Comparison of ENCODE assay signal across 1 cellular context in the genomic region with DNA sequence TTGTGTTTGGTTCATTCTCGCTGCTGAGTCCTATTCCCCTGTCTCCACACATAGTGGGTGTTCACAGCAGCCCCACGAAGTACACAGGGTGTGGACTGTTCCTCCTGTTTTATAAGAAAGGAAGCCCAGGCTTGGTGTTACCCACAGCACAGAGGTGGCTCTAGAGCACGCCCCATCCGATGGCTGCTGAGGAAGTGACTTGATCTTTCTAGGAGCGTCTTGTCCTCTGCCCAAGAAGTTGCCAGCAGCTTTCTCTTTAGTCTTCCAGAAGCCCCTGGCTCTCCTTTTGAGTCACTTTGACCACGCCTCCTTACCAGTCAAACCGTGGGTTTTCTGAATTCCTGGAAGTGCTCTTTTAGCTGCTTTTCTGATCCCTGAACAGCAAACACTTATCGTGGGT.
TF ChIP-seq lines count a peak whose summit lies in the region.

No MANE protein-coding gene starts in this region.

TF ChIP-seq in HepG2, 621 proteins besides CTCF, POLR2A, EP300 and RAD21 (continued from another document):
- TF ChIP-seq DNMT1 (CRISPR knock-in tag; IDR thresholded peaks at IDR 0.05) = no peak
- TF ChIP-seq TAF1 (CRISPR knock-in tag; IDR thresholded peaks at IDR 0.05) = no peak
- TF ChIP-seq, protein P1, sequence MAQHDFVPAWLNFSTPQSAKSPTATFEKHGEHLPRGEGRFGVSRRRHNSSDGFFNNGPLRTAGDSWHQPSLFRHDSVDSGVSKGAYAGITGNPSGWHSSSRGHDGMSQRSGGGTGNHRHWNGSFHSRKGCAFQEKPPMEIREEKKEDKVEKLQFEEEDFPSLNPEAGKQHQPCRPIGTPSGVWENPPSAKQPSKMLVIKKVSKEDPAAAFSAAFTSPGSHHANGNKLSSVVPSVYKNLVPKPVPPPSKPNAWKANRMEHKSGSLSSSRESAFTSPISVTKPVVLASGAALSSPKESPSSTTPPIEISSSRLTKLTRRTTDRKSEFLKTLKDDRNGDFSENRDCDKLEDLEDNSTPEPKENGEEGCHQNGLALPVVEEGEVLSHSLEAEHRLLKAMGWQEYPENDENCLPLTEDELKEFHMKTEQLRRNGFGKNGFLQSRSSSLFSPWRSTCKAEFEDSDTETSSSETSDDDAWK (CRISPR knock-in tag; IDR thresholded peaks at IDR 0.05) = no peak
- TF ChIP-seq AGO1 (IDR thresholded peaks at IDR 0.05; ENCODE audit: low read depth, low read length, poor library complexity, severe bottlenecking) = no peak
- TF ChIP-seq, protein P2, sequence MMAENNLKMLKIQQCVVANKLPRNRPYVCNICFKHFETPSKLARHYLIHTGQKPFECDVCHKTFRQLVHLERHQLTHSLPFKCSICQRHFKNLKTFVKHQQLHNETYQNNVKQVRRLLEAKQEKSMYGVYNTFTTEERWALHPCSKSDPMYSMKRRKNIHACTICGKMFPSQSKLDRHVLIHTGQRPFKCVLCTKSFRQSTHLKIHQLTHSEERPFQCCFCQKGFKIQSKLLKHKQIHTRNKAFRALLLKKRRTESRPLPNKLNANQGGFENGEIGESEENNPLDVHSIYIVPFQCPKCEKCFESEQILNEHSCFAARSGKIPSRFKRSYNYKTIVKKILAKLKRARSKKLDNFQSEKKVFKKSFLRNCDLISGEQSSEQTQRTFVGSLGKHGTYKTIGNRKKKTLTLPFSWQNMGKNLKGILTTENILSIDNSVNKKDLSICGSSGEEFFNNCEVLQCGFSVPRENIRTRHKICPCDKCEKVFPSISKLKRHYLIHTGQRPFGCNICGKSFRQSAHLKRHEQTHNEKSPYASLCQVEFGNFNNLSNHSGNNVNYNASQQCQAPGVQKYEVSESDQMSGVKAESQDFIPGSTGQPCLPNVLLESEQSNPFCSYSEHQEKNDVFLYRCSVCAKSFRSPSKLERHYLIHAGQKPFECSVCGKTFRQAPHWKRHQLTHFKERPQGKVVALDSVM (CRISPR knock-in tag; IDR thresholded peaks at IDR 0.05) = no peak
- TF ChIP-seq, protein P3, sequence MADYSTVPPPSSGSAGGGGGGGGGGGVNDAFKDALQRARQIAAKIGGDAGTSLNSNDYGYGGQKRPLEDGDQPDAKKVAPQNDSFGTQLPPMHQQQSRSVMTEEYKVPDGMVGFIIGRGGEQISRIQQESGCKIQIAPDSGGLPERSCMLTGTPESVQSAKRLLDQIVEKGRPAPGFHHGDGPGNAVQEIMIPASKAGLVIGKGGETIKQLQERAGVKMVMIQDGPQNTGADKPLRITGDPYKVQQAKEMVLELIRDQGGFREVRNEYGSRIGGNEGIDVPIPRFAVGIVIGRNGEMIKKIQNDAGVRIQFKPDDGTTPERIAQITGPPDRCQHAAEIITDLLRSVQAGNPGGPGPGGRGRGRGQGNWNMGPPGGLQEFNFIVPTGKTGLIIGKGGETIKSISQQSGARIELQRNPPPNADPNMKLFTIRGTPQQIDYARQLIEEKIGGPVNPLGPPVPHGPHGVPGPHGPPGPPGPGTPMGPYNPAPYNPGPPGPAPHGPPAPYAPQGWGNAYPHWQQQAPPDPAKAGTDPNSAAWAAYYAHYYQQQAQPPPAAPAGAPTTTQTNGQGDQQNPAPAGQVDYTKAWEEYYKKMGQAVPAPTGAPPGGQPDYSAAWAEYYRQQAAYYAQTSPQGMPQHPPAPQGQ (CRISPR knock-in tag; IDR thresholded peaks at IDR 0.05; ENCODE audit: borderline replicate concordance) = no peak
- TF ChIP-seq TEAD2 (CRISPR knock-in tag; IDR thresholded peaks at IDR 0.05) = no peak
- TF ChIP-seq, protein P4, sequence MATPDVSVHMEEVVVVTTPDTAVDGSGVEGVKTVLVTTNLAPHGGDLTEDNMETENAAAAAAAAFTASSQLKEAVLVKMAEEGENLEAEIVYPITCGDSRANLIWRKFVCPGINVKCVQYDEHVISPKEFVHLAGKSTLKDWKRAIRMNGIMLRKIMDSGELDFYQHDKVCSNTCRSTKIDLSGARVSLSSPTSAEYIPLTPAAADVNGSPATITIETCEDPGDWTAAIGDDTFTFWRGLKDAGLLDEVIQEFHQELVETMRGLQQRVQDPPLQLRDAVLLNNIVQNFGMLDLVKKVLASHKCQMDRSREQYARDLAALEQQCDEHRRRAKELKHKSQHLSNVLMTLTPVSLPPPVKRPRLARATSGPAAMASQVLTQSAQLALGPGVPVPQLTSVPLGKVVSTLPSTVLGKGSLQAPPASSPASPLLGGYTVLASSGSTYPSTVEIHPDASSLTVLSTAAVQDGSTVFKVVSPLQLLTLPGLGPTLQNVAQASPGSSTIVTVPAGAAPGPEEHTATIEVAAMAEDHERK (CRISPR knock-in tag; IDR thresholded peaks at IDR 0.05; ENCODE audit: low read depth) = no peak
- TF ChIP-seq, protein P5, sequence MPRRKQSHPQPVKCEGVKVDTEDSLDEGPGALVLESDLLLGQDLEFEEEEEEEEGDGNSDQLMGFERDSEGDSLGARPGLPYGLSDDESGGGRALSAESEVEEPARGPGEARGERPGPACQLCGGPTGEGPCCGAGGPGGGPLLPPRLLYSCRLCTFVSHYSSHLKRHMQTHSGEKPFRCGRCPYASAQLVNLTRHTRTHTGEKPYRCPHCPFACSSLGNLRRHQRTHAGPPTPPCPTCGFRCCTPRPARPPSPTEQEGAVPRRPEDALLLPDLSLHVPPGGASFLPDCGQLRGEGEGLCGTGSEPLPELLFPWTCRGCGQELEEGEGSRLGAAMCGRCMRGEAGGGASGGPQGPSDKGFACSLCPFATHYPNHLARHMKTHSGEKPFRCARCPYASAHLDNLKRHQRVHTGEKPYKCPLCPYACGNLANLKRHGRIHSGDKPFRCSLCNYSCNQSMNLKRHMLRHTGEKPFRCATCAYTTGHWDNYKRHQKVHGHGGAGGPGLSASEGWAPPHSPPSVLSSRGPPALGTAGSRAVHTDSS (CRISPR knock-in tag; conservative IDR thresholded peaks at IDR 0.05) = no peak
TF ChIP-seq in HepG2: peak in this region for 0.
